In genomic region chr20:33337531-33338165, GRCh38 we compare ENCODE assay signal across 26 cellular contexts. TPM values are rescaled to one million over a fixed set of nuclear protein-coding genes. Genes with fewer than 3 reads are reported as not detected.
DNase-seq lines count a peak whose midpoint lies in the region; ATAC-seq and TF ChIP-seq lines count a peak whose summit lies in the region.
"Had no signal": no experiment of that assay in that cellular context is flagged by ENCODE, and none has a peak within 500 bp of the region (broad histone marks: within the 10 kb centered on the region; RNA-seq: fewer than 3 reads in every experiment).

No MANE protein-coding gene starts in this region.

- no peaks in the 10 kb centered on the region for H3K79me1 ChIP-seq in mesendoderm (ENCODE audit: low read length)

- no peak for ATAC-seq in HG03565 (IDR thresholded peaks at IDR 0.05; ENCODE audit: unreplicated experiment)
- ATAC-seq in activated naive CD4-positive, alpha-beta T cell treated with anti-CD3 and anti-CD28 coated beads, Interleukin-2, amount 50 U/mL, for 72 hours = no peak
- ATAC-seq in activated CD4-positive, CD25-positive, alpha-beta regulatory T cell treated with anti-CD3 and anti-CD28 coated beads, Interleukin-2, amount 50 U/mL, for 24 hours = no peak
- ATAC-seq: activated CD4-positive, alpha-beta T cell treated with anti-CD3 and anti-CD28 coated beads for 36 hours; activated T-cell treated with anti-CD3 and anti-CD28 coated beads, Interleukin-2, amount 50 U/mL, for 72 hours; Right ventricle myocardium inferior had no signal

- H3K18ac ChIP-seq in mesendoderm (ENCODE audit: low read length) = no peak overlapping the region

- H3K79me2 ChIP-seq in mesendoderm (ENCODE audit: control insufficient read depth, insufficient read depth, low read length) = no peaks in the 10 kb centered on the region

- no peak overlapping the region for H2BK15ac ChIP-seq in mesendoderm (replicated peaks; ENCODE audit: low read depth)

- H3K36me3 ChIP-seq in mesendoderm (ENCODE audit: control insufficient read depth, insufficient read depth, low read length) = no peaks in the 10 kb centered on the region
- H3K36me3 ChIP-seq: thyroid gland had no signal

- no peak for TF ChIP-seq CTCF in GM10266 (IDR thresholded peaks at IDR 0.05; ENCODE audit: control insufficient read depth, insufficient read depth, low read depth, missing control alignments)
- TF ChIP-seq CTCF in GM20000 (IDR thresholded peaks at IDR 0.05; ENCODE audit: extremely low read depth, missing control alignments) = no peak

- no peak overlapping the region for H3K4me3 ChIP-seq in Jurkat, Clone E6-1 (ENCODE audit: low read length)
- no peak overlapping the region for H3K4me3 ChIP-seq in mesendoderm (ENCODE audit: low read length)
- H3K4me3 ChIP-seq: thyroid gland had no signal

- H3K9ac ChIP-seq in mesendoderm (ENCODE audit: low read length) = no peak overlapping the region

- WGBS in mesendoderm (ENCODE audit: extremely low coverage, insufficient coverage, low lambda C conversion rate) = no CpG with 5 or more reads among the region's 6 CpGs

- H4K8ac ChIP-seq in mesendoderm (ENCODE audit: low read depth, low read length) = no peak overlapping the region

- no peaks in the 10 kb centered on the region for H3K9me3 Mint-ChIP-seq in activated naive CD4-positive, alpha-beta T cell treated with anti-CD3 and anti-CD28 coated beads, Interleukin-2, amount 50 U/mL, for 72 hours
- H3K9me3 Mint-ChIP-seq: activated naive CD4-positive, alpha-beta T cell treated with anti-CD3 and anti-CD28 coated beads for 36 hours; activated T-cell treated with anti-CD3 and anti-CD28 coated beads, Interleukin-2, amount 50 U/mL, for 72 hours had no signal

- H4K5ac ChIP-seq in mesendoderm (ENCODE audit: low read length) = no peak overlapping the region

- no peak overlapping the region for H3K23ac ChIP-seq in mesendoderm (ENCODE audit: low read length)

- DNase-seq in GM10266 (ENCODE audit: extremely low spot score) (peak; percentile 60), GM20000 (ENCODE audit: low spot score) (peak; percentile 60), mesendoderm (no peak), NCI-H748 (lab: John Stamatoyannopoulos, UW; ENCODE audit: unreplicated experiment) (no peak)
- peak; percentile 30 for DNase-seq in Jurkat, Clone E6-1 (ENCODE audit: low read depth, low spot score)
- DNase-seq in activated naive CD4-positive, alpha-beta T cell treated with anti-CD3 and anti-CD28 coated beads, Interleukin-2, amount 50 U/mL, for 72 hours (ENCODE audit: low spot score in 2 of 2) = no peak
- DNase-seq: activated CD4-positive, alpha-beta T cell treated with anti-CD3 and anti-CD28 coated beads for 36 hours; activated naive CD4-positive, alpha-beta T cell treated with anti-CD3 and anti-CD28 coated beads for 36 hours; activated T-cell treated with anti-CD3 and anti-CD28 coated beads, Interleukin-2, amount 50 U/mL, for 72 hours; amygdala; CD4-positive, alpha-beta memory T cell; cortex of kidney; DMS53; glutamatergic neuron; GOT3; MM.1S; NCI-H1694 treated with DMSO at 0.1 percent for 48 hours; NCI-H526 treated with DMSO at 0.1 percent for 48 hours; small intestine; stimulated activated naive CD4-positive, alpha-beta T cell treated with Interleukin-2 at 50 U/mL for 16 hours; thyroid gland had no signal

- no peak overlapping the region for H3K4me2 ChIP-seq in mesendoderm (ENCODE audit: low read length)

- H3K27me3 ChIP-seq in mesendoderm (ENCODE audit: insufficient read depth, low read length, poor library complexity) = no peaks in the 10 kb centered on the region
- H3K27me3 ChIP-seq: thyroid gland had no signal

- H3K56ac ChIP-seq in mesendoderm (ENCODE audit: low read length) = peak overlapping the region; percentile 18

- no peaks in the 10 kb centered on the region for H3K36me3 Mint-ChIP-seq in activated naive CD4-positive, alpha-beta T cell treated with anti-CD3 and anti-CD28 coated beads, Interleukin-2, amount 50 U/mL, for 72 hours
- H3K36me3 Mint-ChIP-seq: CD4-positive, alpha-beta memory T cell had no signal

- H3K27ac ChIP-seq in mesendoderm (ENCODE audit: low read depth, low read length) = no peak overlapping the region
- H3K27ac ChIP-seq: thyroid gland had no signal

- no peak overlapping the region for H2BK120ac ChIP-seq in mesendoderm (ENCODE audit: low read depth, low read length)

- H3K27ac Mint-ChIP-seq in activated naive CD4-positive, alpha-beta T cell treated with anti-CD3 and anti-CD28 coated beads, Interleukin-2, amount 50 U/mL, for 72 hours = no peak overlapping the region
- H3K27ac Mint-ChIP-seq: activated CD4-positive, alpha-beta T cell treated with anti-CD3 and anti-CD28 coated beads for 36 hours; activated naive CD4-positive, alpha-beta T cell treated with anti-CD3 and anti-CD28 coated beads for 36 hours; activated T-cell treated with anti-CD3 and anti-CD28 coated beads, Interleukin-2, amount 50 U/mL, for 72 hours had no signal

- no peak overlapping the region for H3K4ac ChIP-seq in mesendoderm (ENCODE audit: low read depth, low read length)

- H3K4me1 ChIP-seq in mesendoderm (ENCODE audit: control insufficient read depth, low read depth, low read length) = no peaks in the 10 kb centered on the region
- H3K4me1 ChIP-seq: thyroid gland had no signal

- no peak overlapping the region for H2AK5ac ChIP-seq in mesendoderm (ENCODE audit: low read length)

- H2BK5ac ChIP-seq in mesendoderm (ENCODE audit: low read length) = no peak overlapping the region

RNA-seq across cellular contexts. Expression of gene BPIFB1, which starts 54.6 kb away (rescaled TPM):
- polyA plus RNA-seq in Jurkat, Clone E6-1 (2012; ENCODE audit: insufficient read depth, insufficient read length) = not detected
- not detected for polyA plus RNA-seq in mesendoderm (2013, experiment 1 of 2)
- not detected for polyA plus RNA-seq in mesendoderm (2013, experiment 2 of 2)
- not detected for total RNA-seq in activated naive CD4-positive, alpha-beta T cell treated with anti-CD3 and anti-CD28 coated beads, Interleukin-2, amount 50 U/mL, for 72 hours
- total RNA-seq: activated CD4-positive, alpha-beta T cell treated with anti-CD3 and anti-CD28 coated beads for 36 hours; activated naive CD4-positive, alpha-beta T cell treated with anti-CD3 and anti-CD28 coated beads for 36 hours; activated T-cell treated with anti-CD3 and anti-CD28 coated beads, Interleukin-2, amount 50 U/mL, for 72 hours; CD4-positive, alpha-beta memory T cell; lung microvascular endothelial cell; Right ventricle myocardium inferior; thyroid gland had no signal
- polyA plus RNA-seq: AG04450; CD4-positive, alpha-beta memory T cell had no signal

Comparison
In these comparisons a context has a peak if more than half of its experiments do, and no peak if none do; other contexts are left out.
1. DNase-seq: peak in GM10266 (single experiment), GM20000 (single experiment) and Jurkat, Clone E6-1 (single experiment); none in mesendoderm (single experiment), NCI-H748 (single experiment) and activated naive CD4-positive, alpha-beta T cell treated with anti-CD3 and anti-CD28 coated beads, Interleukin-2, amount 50 U/mL, for 72 hours (0 of 2).